ENCODE assay signal across 12 cellular contexts in genomic region chr10:116891208-116891607, GRCh38. TPM values are rescaled to one million over a fixed set of nuclear protein-coding genes. Genes with fewer than 3 reads are reported as not detected.
A peak's percentile ranks its signal among the peaks of the same experiment; 100 is the strongest.
DNase-seq lines count a peak whose midpoint lies in the region; ATAC-seq, FAIRE-seq and TF ChIP-seq lines count a peak whose summit lies in the region.
"Had no signal": no experiment of that assay in that cellular context is flagged by ENCODE, and none has a peak within 500 bp of the region (broad histone marks: within the 10 kb centered on the region; RNA-seq: fewer than 3 reads in every experiment).

No MANE protein-coding gene starts in this region.

- peak overlapping the region; percentile 34 for H3K9ac ChIP-seq in astrocyte (ENCODE audit: low read length)

- intact Hi-C loops in left colon (cut with DNase I, micrococcal nuclease) (no loop called here), Calu3 (cut with micrococcal nuclease; ENCODE audit: unreplicated experiment) (no loop called here)

- ATAC-seq in left colon (peak; percentile 44), GM23338 (no peak)
- ATAC-seq: psoas muscle; stimulated activated memory B cell treated with anti-CD40 and anti-IgM and Interleukin-4, amounts not matched to agents 10 μg/mL and 1 μg/mL and 100 μg/mL, for 72 hours had no signal

- peaks cover 6% of the 10 kb centered on the region for H4K20me1 ChIP-seq in astrocyte (ENCODE audit: insufficient read depth, low read length)
- H4K20me1 ChIP-seq in GM23338 (replicated peaks; ENCODE audit: insufficient read depth): no peaks in the 10 kb centered on the region

- DNase-seq in AG10803 (ENCODE audit: low read depth) (peak; percentile 45), MG63 (peak; percentile 92), astrocyte (ENCODE audit: low read depth) (peak; percentile 81), left colon (peak; percentile 72 to 74), cortex of kidney (lab: John Stamatoyannopoulos, UW) (no peak), cerebellar nuclear complex (lab: John Stamatoyannopoulos, UW) (no peak), Calu3 (no peak), GM23338 (ENCODE audit: low spot score) (no peak)
- DNase-seq: psoas muscle had no signal

- H3K4me3 Mint-ChIP-seq in astrocyte (ENCODE audit: unreplicated experiment): no peak overlapping the region
- no peak overlapping the region for H3K4me3 Mint-ChIP-seq in Calu3 (ENCODE audit: low read depth, unreplicated experiment)
- H3K4me3 Mint-ChIP-seq in GM23338: no peak overlapping the region
- H3K4me3 Mint-ChIP-seq: stimulated activated memory B cell treated with anti-CD40 and anti-IgM and Interleukin-4, amounts not matched to agents 10 μg/mL and 1 μg/mL and 100 μg/mL, for 72 hours had no signal

- H3K9me3 ChIP-seq in MG63 (no peaks in the 10 kb centered on the region), astrocyte (ENCODE audit: insufficient read depth, low read depth, low read length) (no peaks in the 10 kb centered on the region)
- H3K9me3 ChIP-seq: psoas muscle had no signal

- H2AFZ ChIP-seq in astrocyte (ENCODE audit: low read depth, low read length): no peak overlapping the region
- no peak overlapping the region for H2AFZ ChIP-seq in GM23338

- no peaks in the 10 kb centered on the region for H3K36me3 ChIP-seq in MG63
- H3K36me3 ChIP-seq in astrocyte (ENCODE audit: insufficient read depth, low read length): no peaks in the 10 kb centered on the region
- H3K36me3 ChIP-seq in GM23338 (ENCODE audit: insufficient read depth): no peaks in the 10 kb centered on the region

- peak; percentile 72 for FAIRE-seq in astrocyte (lab: Jason Lieb, UNC)
- FAIRE-seq: D721Med, frontal cortex had no signal

- BruUV-seq in Calu3 (replicated peaks; lab: Mats Ljungman, UMichigan): no TSS peak

- H3F3A ChIP-seq in GM23338 (replicated peaks; ENCODE audit: low read depth): no peaks in the 10 kb centered on the region

- H3K4me3 ChIP-seq in AG10803 (ENCODE audit: low read length) (no peak overlapping the region), MG63 (0 out of 2 replicates have a peak overlapping the region, but pooled peaks have one; percentile 2), astrocyte (ENCODE audit: insufficient read depth, low read depth, low read length) (no peak overlapping the region), GM23338 (no peak overlapping the region)
- H3K4me3 ChIP-seq: psoas muscle had no signal

- no peaks in the 10 kb centered on the region for H3K36me3 Mint-ChIP-seq in astrocyte (ENCODE audit: low read depth, unreplicated experiment)
- H3K36me3 Mint-ChIP-seq in Calu3 (ENCODE audit: insufficient read depth, unreplicated experiment): peaks cover 10% of the 10 kb centered on the region
- no peaks in the 10 kb centered on the region for H3K36me3 Mint-ChIP-seq in GM23338 (ENCODE audit: low read depth)
- H3K36me3 Mint-ChIP-seq: stimulated activated memory B cell treated with anti-CD40 and anti-IgM and Interleukin-4, amounts not matched to agents 10 μg/mL and 1 μg/mL and 100 μg/mL, for 72 hours had no signal

- H3K4me1 ChIP-seq in astrocyte (ENCODE audit: insufficient read depth, low read length) (peaks cover 33% of the 10 kb centered on the region), GM23338 (ENCODE audit: insufficient read depth) (peaks cover 26% of the 10 kb centered on the region)
- H3K4me1 ChIP-seq: psoas muscle had no signal

- CTCF ChIA-PET in Calu3 (lab: Charles Lee): interaction anchor here (0.5 to 0.7 kb wide), 3 partner anchors 42 to 1291 kb away, joined by 3 to 5 read pairs (median 5); no protein-coding TSS in a partner anchor

- H3K4me1 Mint-ChIP-seq in astrocyte (ENCODE audit: low read depth, unreplicated experiment) (peaks cover 39% of the 10 kb centered on the region), Calu3 (ENCODE audit: low read depth, unreplicated experiment) (peaks cover 19% of the 10 kb centered on the region), GM23338 (peaks cover 40% of the 10 kb centered on the region)

- H3K27ac Mint-ChIP-seq in astrocyte (ENCODE audit: unreplicated experiment) (no peak overlapping the region), Calu3 (ENCODE audit: unreplicated experiment) (no peak overlapping the region), GM23338 (no peak overlapping the region)
- H3K27ac Mint-ChIP-seq: stimulated activated memory B cell treated with anti-CD40 and anti-IgM and Interleukin-4, amounts not matched to agents 10 μg/mL and 1 μg/mL and 100 μg/mL, for 72 hours had no signal

- TF ChIP-seq CTCF in AG10803 (conservative IDR thresholded peaks at IDR 0.05; ENCODE audit: low read length): no peak
- no peak for TF ChIP-seq CTCF in astrocyte (IDR thresholded peaks at IDR 0.05; ENCODE audit: insufficient read depth, low read depth, low read length)
- no peak for TF ChIP-seq CTCF in Calu3 (IDR thresholded peaks at IDR 0.05; ENCODE audit: unreplicated experiment)
- TF ChIP-seq CTCF in GM23338 (conservative IDR thresholded peaks at IDR 0.05; ENCODE audit: low read depth in 2 of 2): no peak

- H3K27ac ChIP-seq in astrocyte (ENCODE audit: low read depth, low read length) (peak overlapping the region; percentile 17), GM23338 (ENCODE audit: low read depth) (no peak overlapping the region)
- H3K27ac ChIP-seq: psoas muscle had no signal

- H3K9me2 ChIP-seq in GM23338 (ENCODE audit: insufficient read depth): peaks cover 8% of the 10 kb centered on the region; the same call in 1 of the 2 replicates

- H3K27me3 ChIP-seq in MG63 (no peaks in the 10 kb centered on the region), astrocyte (ENCODE audit: insufficient read depth, low read length) (no peaks in the 10 kb centered on the region), GM23338 (ENCODE audit: insufficient read depth) (no peaks in the 10 kb centered on the region)

- no peaks in the 10 kb centered on the region for H3K27me3 Mint-ChIP-seq in astrocyte (ENCODE audit: low read depth, unreplicated experiment)
- H3K27me3 Mint-ChIP-seq in Calu3 (ENCODE audit: unreplicated experiment): no peaks in the 10 kb centered on the region
- no peaks in the 10 kb centered on the region for H3K27me3 Mint-ChIP-seq in GM23338 (ENCODE audit: insufficient read depth, low read depth, poor library complexity)

- peak overlapping the region; percentile 71 for H3K4me2 ChIP-seq in astrocyte (ENCODE audit: low read length)
- no peak overlapping the region for H3K4me2 ChIP-seq in GM23338

- no peaks in the 10 kb centered on the region for H3K79me2 ChIP-seq in astrocyte (ENCODE audit: insufficient read depth, low read length)
- no peaks in the 10 kb centered on the region for H3K79me2 ChIP-seq in GM23338 (replicated peaks; ENCODE audit: insufficient read depth)

- no peaks in the 10 kb centered on the region for H3K9me3 Mint-ChIP-seq in astrocyte (ENCODE audit: unreplicated experiment)
- H3K9me3 Mint-ChIP-seq in Calu3 (ENCODE audit: low read depth, unreplicated experiment): no peaks in the 10 kb centered on the region
- H3K9me3 Mint-ChIP-seq in GM23338: no peaks in the 10 kb centered on the region
- H3K9me3 Mint-ChIP-seq: stimulated activated memory B cell treated with anti-CD40 and anti-IgM and Interleukin-4, amounts not matched to agents 10 μg/mL and 1 μg/mL and 100 μg/mL, for 72 hours had no signal

TF ChIP-seq in GM23338, 12 proteins besides CTCF, POLR2A, EP300 and RAD21 (continues in another document):
- TF ChIP-seq ETS1 (IDR thresholded peaks at IDR 0.05): no peak
- no peak for TF ChIP-seq EZH2 (IDR thresholded peaks at IDR 0.05; ENCODE audit: low read depth, unreplicated experiment)
- no peak for TF ChIP-seq ZNF114 (CRISPR knock-in tag; IDR thresholded peaks at IDR 0.05)
- TF ChIP-seq, protein P1, sequence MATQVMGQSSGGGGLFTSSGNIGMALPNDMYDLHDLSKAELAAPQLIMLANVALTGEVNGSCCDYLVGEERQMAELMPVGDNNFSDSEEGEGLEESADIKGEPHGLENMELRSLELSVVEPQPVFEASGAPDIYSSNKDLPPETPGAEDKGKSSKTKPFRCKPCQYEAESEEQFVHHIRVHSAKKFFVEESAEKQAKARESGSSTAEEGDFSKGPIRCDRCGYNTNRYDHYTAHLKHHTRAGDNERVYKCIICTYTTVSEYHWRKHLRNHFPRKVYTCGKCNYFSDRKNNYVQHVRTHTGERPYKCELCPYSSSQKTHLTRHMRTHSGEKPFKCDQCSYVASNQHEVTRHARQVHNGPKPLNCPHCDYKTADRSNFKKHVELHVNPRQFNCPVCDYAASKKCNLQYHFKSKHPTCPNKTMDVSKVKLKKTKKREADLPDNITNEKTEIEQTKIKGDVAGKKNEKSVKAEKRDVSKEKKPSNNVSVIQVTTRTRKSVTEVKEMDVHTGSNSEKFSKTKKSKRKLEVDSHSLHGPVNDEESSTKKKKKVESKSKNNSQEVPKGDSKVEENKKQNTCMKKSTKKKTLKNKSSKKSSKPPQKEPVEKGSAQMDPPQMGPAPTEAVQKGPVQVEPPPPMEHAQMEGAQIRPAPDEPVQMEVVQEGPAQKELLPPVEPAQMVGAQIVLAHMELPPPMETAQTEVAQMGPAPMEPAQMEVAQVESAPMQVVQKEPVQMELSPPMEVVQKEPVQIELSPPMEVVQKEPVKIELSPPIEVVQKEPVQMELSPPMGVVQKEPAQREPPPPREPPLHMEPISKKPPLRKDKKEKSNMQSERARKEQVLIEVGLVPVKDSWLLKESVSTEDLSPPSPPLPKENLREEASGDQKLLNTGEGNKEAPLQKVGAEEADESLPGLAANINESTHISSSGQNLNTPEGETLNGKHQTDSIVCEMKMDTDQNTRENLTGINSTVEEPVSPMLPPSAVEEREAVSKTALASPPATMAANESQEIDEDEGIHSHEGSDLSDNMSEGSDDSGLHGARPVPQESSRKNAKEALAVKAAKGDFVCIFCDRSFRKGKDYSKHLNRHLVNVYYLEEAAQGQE (IDR thresholded peaks at IDR 0.05; ENCODE audit: unreplicated experiment): no peak
- TF ChIP-seq CREB1 (CRISPR knock-in tag; IDR thresholded peaks at IDR 0.05; ENCODE audit: low read depth): no peak
- no peak for TF ChIP-seq JUNB (IDR thresholded peaks at IDR 0.05; ENCODE audit: unreplicated experiment)
- TF ChIP-seq POLR2AphosphoS5 (IDR thresholded peaks at IDR 0.05; ENCODE audit: low read depth): no peak

RNA-seq across cellular contexts. Expression of gene ENO4, which starts 41.9 kb away (rescaled TPM):
- 0.69 and 2.5 TPM in 2 replicates for total RNA-seq in MG63 (2014; rRNA removed; shearing (Covaris generic); ENCODE audit: low replicate concordance)
- 0.52 and 1.4 TPM in 2 replicates for total RNA-seq in astrocyte
- total RNA-seq in left colon: under 1 TPM in 1 of 2 donors, not detected in 1; 0.37 TPM
- 0.12 TPM in 1 of 2 replicates, not detected in the other for total RNA-seq in Calu3 (2022)
- 0.04 and 0.24 TPM in 2 replicates for total RNA-seq in GM23338 (2014; rRNA removed; shearing (Covaris generic))
- polyA plus RNA-seq in GM23338 (2016; fragmentation: Nextera tagmentation; extraction: Ambion mirVana): 0.44 and 0.59 TPM in 2 replicates
- total RNA-seq: psoas muscle had no signal
- polyA plus RNA-seq: psoas muscle had no signal

Comparison
In these comparisons a context has a peak if more than half of its experiments do, and no peak if none do; other contexts are left out.
1. DNase-seq: peak in AG10803 (single experiment), MG63 (single experiment), astrocyte (single experiment) and left colon (2 of 2); none in cortex of kidney (single experiment), cerebellar nuclear complex (0 of 2), Calu3 (single experiment) and GM23338 (single experiment).